In genomic region chr18:8990276-8991031, GRCh38 we compare ENCODE assay signal across 14 cellular contexts.
A peak's percentile ranks its signal among the peaks of the same experiment; 100 is the strongest.
DNase-seq lines count a peak whose midpoint lies in the region; ATAC-seq, FAIRE-seq and TF ChIP-seq lines count a peak whose summit lies in the region.
"Had no signal": no experiment of that assay in that cellular context is flagged by ENCODE, and none has a peak within 500 bp of the region (broad histone marks: within the 10 kb centered on the region; RNA-seq: fewer than 3 reads in every experiment).

No MANE protein-coding gene starts in this region.

- no peaks in the 10 kb centered on the region for H3K9me3 ChIP-seq in pancreas
- H3K9me3 ChIP-seq: esophagus squamous epithelium had no signal

- no peaks in the 10 kb centered on the region for H3K27me3 ChIP-seq in pancreas
- H3K27me3 ChIP-seq: esophagus squamous epithelium had no signal

- H3K4me1 ChIP-seq in pancreas = peaks cover 7 to 11% (median 11%) of the 10 kb centered on the region in 3 donors

- H3K27ac ChIP-seq in pancreas = no peak overlapping the region
- H3K27ac ChIP-seq: esophagus squamous epithelium had no signal

- DNase-seq in AG08396 (ENCODE audit: low spot score) = peak; percentile 22
- DNase-seq in NCI-H146 treated with DMSO at 0.1 percent for 48 hours (lab: John Stamatoyannopoulos, UW; ENCODE audit: unreplicated experiment) = peak; percentile 26
- DNase-seq in fibroblast of the aortic adventitia (ENCODE audit: low read depth) = peak; percentile 20
- DNase-seq in pancreas = peak; percentile 69 to 93 (median 84)
- DNase-seq in DMS153 treated with DMSO at 0.1 percent for 48 hours (lab: John Stamatoyannopoulos, UW; ENCODE audit: unreplicated experiment) = no peak
- no peak for DNase-seq in UCSD-AML1 (lab: John Stamatoyannopoulos, UW; ENCODE audit: unreplicated experiment)
- no peak for DNase-seq in activated CD8-positive, alpha-beta memory T cell treated with anti-CD3 and anti-CD28 coated beads for 24 hours
- no peak for DNase-seq in hepatic stellate cell (ENCODE audit: low spot score)
- DNase-seq: activated CD4-positive, alpha-beta T cell treated with anti-CD3 and anti-CD28 coated beads, Interleukin-2, amount 10 ng/mL, durations not matched to agents 24 days and 14 days; activated effector memory CD4-positive, alpha-beta T cell treated with Interleukin-2 at 50 U/mL for 16 hours; esophagus squamous epithelium; naive thymus-derived CD8-positive, alpha-beta T cell; NCI-H1930 had no signal

- 40 to 41% methylated on average over 27 of the region's 27 CpGs for WGBS in pancreas, 2 donors

- ATAC-seq in pancreas = peak; percentile 83 to 90 (median 85)
- ATAC-seq: naive thymus-derived CD8-positive, alpha-beta T cell had no signal

- no peak for FAIRE-seq in pancreas (lab: Jason Lieb, UNC)
- FAIRE-seq: G401.6 had no signal

- no peak for TF ChIP-seq CTCF in fibroblast of the aortic adventitia (IDR thresholded peaks at IDR 0.05; ENCODE audit: insufficient read depth, low read length)
- no peak for TF ChIP-seq CTCF in pancreas (IDR thresholded peaks at IDR 0.05)

- H3K4me3 ChIP-seq in fibroblast of the aortic adventitia (ENCODE audit: low read depth, low read length) (no peak overlapping the region), pancreas (no peak overlapping the region)
- H3K4me3 ChIP-seq: esophagus squamous epithelium had no signal

- no peaks in the 10 kb centered on the region for H3K36me3 ChIP-seq in pancreas
- H3K36me3 ChIP-seq: esophagus squamous epithelium had no signal

- intact Hi-C loops in pancreas (cut with DNase I) = no loop called here

Comparison
In these comparisons a context has a peak if more than half of its experiments do, and no peak if none do; other contexts are left out.
1. DNase-seq: peak in AG08396 (single experiment), NCI-H146 treated with DMSO at 0.1 percent for 48 hours (single experiment), fibroblast of the aortic adventitia (single experiment) and pancreas (6 of 6); none in DMS153 treated with DMSO at 0.1 percent for 48 hours (single experiment), UCSD-AML1 (single experiment), activated CD8-positive, alpha-beta memory T cell treated with anti-CD3 and anti-CD28 coated beads for 24 hours (single experiment) and hepatic stellate cell (single experiment).